In the genomic region with DNA sequence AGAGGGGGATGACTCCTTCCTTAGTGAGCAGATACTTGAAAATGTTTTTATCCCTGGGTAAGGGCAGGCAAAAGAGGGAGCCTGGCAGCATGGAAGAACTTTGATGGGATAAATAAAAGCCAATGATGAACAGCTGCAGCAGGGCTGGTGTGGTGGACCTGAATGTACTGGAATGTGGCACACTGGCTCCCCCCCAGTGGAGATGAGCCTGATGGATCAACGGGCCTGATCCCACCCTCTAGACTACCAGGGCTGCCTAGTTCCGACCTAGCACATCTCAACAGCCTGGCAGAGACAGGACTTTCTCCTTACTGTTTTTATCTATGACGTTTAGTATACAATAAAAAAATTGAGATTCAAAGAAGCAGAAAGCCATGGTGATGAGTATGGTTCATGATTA, we compare ENCODE assay signal across 32 cellular contexts. TPM values are rescaled to one million over a fixed set of nuclear protein-coding genes. Genes with fewer than 3 reads are reported as not detected.
"Had no signal": no experiment of that assay in that cellular context is flagged by ENCODE, and none has a peak within 500 bp of the region (broad histone marks: within the 10 kb centered on the region; RNA-seq: fewer than 3 reads in every experiment).

No MANE protein-coding gene starts in this region.

- H3K4me3 Mint-ChIP-seq: stimulated activated effector memory CD8-positive, alpha-beta T cell treated with anti-CD3 and anti-CD28 coated beads, Interleukin-12 subunit alpha, Interleukin-12 subunit beta, amount 100 ng/mL, for 72 hours; stimulated activated memory B cell treated with anti-CD40 and anti-IgM and Interleukin-4, amounts not matched to agents 10 μg/mL and 1 μg/mL and 100 μg/mL, for 72 hours; stimulated activated naive B cell treated with anti-CD40 and anti-IgM and Interleukin-4, amounts not matched to agents 10 μg/mL and 1 μg/mL and 100 μg/mL, for 72 hours; stimulated activated naive CD8-positive, alpha-beta T cell treated with anti-CD3 and anti-CD28 coated beads, Interleukin-15, amount 100 ng/mL, for 72 hours; stimulated activated naive CD8-positive, alpha-beta T cell treated with anti-CD3 and anti-CD28 coated beads, Interleukin-15, Interleukin-2, amounts not matched to agents 100 ng/mL and 50 ng/mL, for 24 hours; type B pancreatic cell had no signal

- H3K4me1 ChIP-seq: suprapubic skin, testis, thyroid gland, tibial artery, tibial nerve, transverse colon, upper lobe of left lung, upper lobe of right lung, uterus, vagina had no signal

- H3K4me3 ChIP-seq: stomach, suprapubic skin, testis, thoracic aorta, thyroid gland, tibial artery, tibial nerve, transverse colon, upper lobe of left lung, upper lobe of right lung, uterus, vagina had no signal

- H3K27ac ChIP-seq: stomach, suprapubic skin, testis, thoracic aorta, thyroid gland, tibial artery, tibial nerve, transverse colon, upper lobe of left lung, upper lobe of right lung, uterus, vagina had no signal

- H3K36me3 ChIP-seq: stomach, suprapubic skin, thoracic aorta, thyroid gland, tibial artery, tibial nerve, transverse colon, upper lobe of left lung, upper lobe of right lung, uterus, vagina had no signal

- DNase-seq: stimulated activated CD4-positive, alpha-beta T cell treated with anti-CD3 and anti-CD28 coated beads, Interleukin-2, amount 100 ng/mL, for 48 hours; stimulated activated CD4-positive, alpha-beta T cell treated with anti-CD3 and anti-CD28 coated beads, Interleukin-4, amount 100 ng/mL, for 1 hour; stimulated activated CD4-positive, alpha-beta T cell treated with anti-CD3 and anti-CD28 coated beads, Interleukin-4, amount 100 ng/mL, for 24 hours; stimulated activated CD4-positive, alpha-beta T cell treated with anti-CD3 and anti-CD28 coated beads, Interleukin-4, amount 100 ng/mL, for 4 hours; stimulated activated CD8-positive, alpha-beta memory T cell treated with anti-CD3 and anti-CD28 coated beads, Interleukin-4, amount 100 ng/mL, for 48 hours; stimulated activated naive B cell treated with anti-CD40 and anti-IgM and Interleukin-4, amounts not matched to agents 10 μg/mL and 1 μg/mL and 100 μg/mL, for 72 hours; stimulated activated naive CD4-positive, alpha-beta T cell; stimulated activated naive CD4-positive, alpha-beta T cell treated with Interleukin-2 at 50 U/mL for 16 hours; stimulated activated naive CD8-positive, alpha-beta T cell treated with anti-CD3 and anti-CD28 coated beads, Interleukin-15, amount 100 ng/mL, for 72 hours; stimulated activated naive CD8-positive, alpha-beta T cell treated with anti-CD3 and anti-CD28 coated beads, Interleukin-15, Interleukin-2, amounts not matched to agents 100 U/mL and 50 U/mL, for 24 hours; stomach; testis; thyroid gland; tibial artery; transverse colon; trophoblast cell; upper lobe of left lung; upper lobe of right lung; uterus had no signal

- ATAC-seq: stimulated activated effector memory CD8-positive, alpha-beta T cell treated with anti-CD3 and anti-CD28 coated beads, Interleukin-12 subunit alpha, Interleukin-12 subunit beta, amount 100 ng/mL, for 72 hours; stimulated activated memory B cell treated with anti-CD40 and anti-IgM and Interleukin-4, amounts not matched to agents 10 μg/mL and 1 μg/mL and 100 μg/mL, for 72 hours; stimulated activated naive B cell treated with anti-CD40 and anti-IgM and Interleukin-4, amounts not matched to agents 10 μg/mL and 1 μg/mL and 100 μg/mL, for 72 hours; stimulated activated naive CD8-positive, alpha-beta T cell treated with anti-CD3 and anti-CD28 coated beads, Interleukin-15, amount 100 ng/mL, for 72 hours; stimulated activated naive CD8-positive, alpha-beta T cell treated with anti-CD3 and anti-CD28 coated beads, Interleukin-15, Interleukin-2, amounts not matched to agents 100 U/mL and 50 U/mL, for 24 hours; upper lobe of right lung had no signal

- FAIRE-seq: urothelium cell line had no signal

- H3K9me3 Mint-ChIP-seq: stimulated activated effector memory CD8-positive, alpha-beta T cell treated with anti-CD3 and anti-CD28 coated beads, Interleukin-12 subunit alpha, Interleukin-12 subunit beta, amount 100 ng/mL, for 72 hours; stimulated activated memory B cell treated with anti-CD40 and anti-IgM and Interleukin-4, amounts not matched to agents 10 μg/mL and 1 μg/mL and 100 μg/mL, for 72 hours; type B pancreatic cell had no signal

- H3K36me3 Mint-ChIP-seq: stimulated activated effector memory CD8-positive, alpha-beta T cell treated with anti-CD3 and anti-CD28 coated beads, Interleukin-12 subunit alpha, Interleukin-12 subunit beta, amount 100 ng/mL, for 72 hours; type B pancreatic cell had no signal

- H3K4me1 Mint-ChIP-seq: stimulated activated effector memory CD8-positive, alpha-beta T cell treated with anti-CD3 and anti-CD28 coated beads, Interleukin-12 subunit alpha, Interleukin-12 subunit beta, amount 100 ng/mL, for 72 hours; stimulated activated naive CD8-positive, alpha-beta T cell treated with anti-CD3 and anti-CD28 coated beads, Interleukin-15, amount 100 ng/mL, for 72 hours had no signal

- H3K9me3 ChIP-seq: stomach, suprapubic skin, testis, thoracic aorta, thyroid gland, tibial artery, transverse colon, upper lobe of left lung, upper lobe of right lung, uterus, vagina had no signal

- H3K27ac Mint-ChIP-seq: stimulated activated effector memory CD8-positive, alpha-beta T cell treated with anti-CD3 and anti-CD28 coated beads, Interleukin-12 subunit alpha, Interleukin-12 subunit beta, amount 100 ng/mL, for 72 hours; stimulated activated memory B cell treated with anti-CD40 and anti-IgM and Interleukin-4, amounts not matched to agents 10 μg/mL and 1 μg/mL and 100 μg/mL, for 72 hours; stimulated activated naive B cell treated with anti-CD40 and anti-IgM and Interleukin-4, amounts not matched to agents 10 μg/mL and 1 μg/mL and 100 μg/mL, for 72 hours; stimulated activated naive CD8-positive, alpha-beta T cell treated with anti-CD3 and anti-CD28 coated beads, Interleukin-15, amount 100 ng/mL, for 72 hours; stimulated activated naive CD8-positive, alpha-beta T cell treated with anti-CD3 and anti-CD28 coated beads, Interleukin-15, Interleukin-2, amounts not matched to agents 100 ng/mL and 50 ng/mL, for 24 hours; type B pancreatic cell had no signal

- H3K27me3 Mint-ChIP-seq: type B pancreatic cell had no signal

- H3K27me3 ChIP-seq: suprapubic skin, testis, thyroid gland, tibial artery, tibial nerve, upper lobe of left lung, uterus, vagina had no signal

RNA-seq across cellular contexts. Expression of a gene that starts 20.5 kb away (rescaled TPM):
- total RNA-seq: stomach, subcutaneous adipose tissue, temporal lobe, thoracic aorta, thyroid gland, tibial nerve, transverse colon, upper lobe of left lung, upper lobe of right lung, ureter, urinary bladder, vagina had no signal
- polyA plus RNA-seq: urinary bladder had no signal

RNA-seq across cellular contexts. Expression of a gene that starts 25.0 kb away (rescaled TPM):
- total RNA-seq: stomach, subcutaneous adipose tissue, suprapubic skin, temporal lobe, thoracic aorta, thyroid gland, tibial nerve, transverse colon, upper lobe of left lung, upper lobe of right lung, ureter, urinary bladder, vagina had no signal
- polyA plus RNA-seq: urinary bladder had no signal

RNA-seq across cellular contexts. Expression of a gene that starts 42.4 kb away (rescaled TPM):
- total RNA-seq: stomach, subcutaneous adipose tissue, suprapubic skin, temporal lobe, testis, thoracic aorta, tibial nerve, transverse colon, upper lobe of left lung, upper lobe of right lung, ureter, urinary bladder, uterus, vagina had no signal
- polyA plus RNA-seq: stomach, urinary bladder had no signal

RNA-seq across cellular contexts. Expression of a gene that starts 52.4 kb away (rescaled TPM):
- total RNA-seq: subcutaneous adipose tissue, suprapubic skin, temporal lobe, thoracic aorta, thyroid gland, transverse colon, upper lobe of left lung, upper lobe of right lung, ureter, uterus, vagina had no signal
- polyA plus RNA-seq: stomach, urinary bladder had no signal
